14 cellular contexts compared by ENCODE assay signal in the genomic region with DNA sequence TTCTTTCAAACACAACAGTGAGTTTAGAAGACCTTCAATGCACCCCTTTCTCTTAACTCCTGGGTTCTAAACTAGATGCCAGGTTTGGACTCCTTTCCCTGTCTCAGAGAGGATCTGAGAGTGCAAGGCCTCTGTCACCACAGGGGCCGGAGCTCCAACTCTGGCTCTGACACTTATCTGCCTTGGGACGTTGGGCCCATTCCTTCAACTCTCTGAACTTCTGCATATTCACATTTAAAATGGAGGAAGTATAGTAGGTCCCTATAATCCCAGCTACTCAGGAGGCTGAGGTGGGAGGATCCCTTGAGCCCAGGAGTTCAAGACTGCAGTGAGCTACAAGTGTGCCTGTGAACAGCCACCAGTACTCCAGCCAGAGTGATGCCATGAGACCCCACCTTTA. TPM values are rescaled to one million over a fixed set of nuclear protein-coding genes. Genes with fewer than 3 reads are reported as not detected.
A peak's percentile ranks its signal among the peaks of the same experiment; 100 is the strongest.
DNase-seq lines count a peak whose midpoint lies in the region; ATAC-seq and TF ChIP-seq lines count a peak whose summit lies in the region.
"Had no signal": no experiment of that assay in that cellular context is flagged by ENCODE, and none has a peak within 500 bp of the region (broad histone marks: within the 10 kb centered on the region; RNA-seq: fewer than 3 reads in every experiment).

No MANE protein-coding gene starts in this region.

- H3K27me3 Mint-ChIP-seq in activated B cell treated with CpG ODN at 0.5 μM for 24 hours (no peaks in the 10 kb centered on the region), glutamatergic neuron (ENCODE audit: unreplicated experiment) (peaks cover 7% of the 10 kb centered on the region)

- TF ChIP-seq CTCF in activated B cell treated with CpG ODN at 0.5 μM for 24 hours (IDR thresholded peaks at IDR 0.05) = no peak
- no peak for TF ChIP-seq CTCF in glutamatergic neuron (IDR thresholded peaks at IDR 0.05; ENCODE audit: partially characterized antibody, unreplicated experiment)
- no peak for TF ChIP-seq CTCF in GM20000 (IDR thresholded peaks at IDR 0.05; ENCODE audit: extremely low read depth, missing control alignments)

- CTCF ChIA-PET in activated B cell treated with CpG ODN at 0.5 μM for 24 hours (lab: Charles Lee) = interaction anchor here (1.3 kb wide), 1 partner anchor 214 kb away, joined by 5 read pairs; no protein-coding TSS in a partner anchor

- DNase-seq in activated B cell treated with CpG ODN at 0.5 μM for 24 hours (no peak), glutamatergic neuron (no peak), GM20000 (ENCODE audit: low spot score) (no peak)
- DNase-seq: activated CD4-positive, CD25-positive, alpha-beta regulatory T cell; activated T-cell treated with anti-CD3 and anti-CD28 coated beads, Interleukin-2, amount 50 U/mL, for 4 hours; H7; NCI-H446; stimulated activated naive CD4-positive, alpha-beta T cell treated with Interleukin-2 at 50 U/mL for 16 hours had no signal

- peak overlapping the region; percentile 96 for H3K27ac ChIP-seq in ACC112 (ENCODE audit: low read depth, low read length)
- H3K27ac ChIP-seq in skin epidermis = peak overlapping the region in 16 of 21 experiments; percentile 15 to 89 (median 73)

- H2AFZ ChIP-seq in ACC112 (ENCODE audit: low read length, unreplicated experiment) = no peak overlapping the region

- no peaks in the 10 kb centered on the region for H3K9me3 Mint-ChIP-seq in activated B cell treated with CpG ODN at 0.5 μM for 24 hours
- H3K9me3 Mint-ChIP-seq in glutamatergic neuron (ENCODE audit: unreplicated experiment) = peaks cover 3% of the 10 kb centered on the region
- H3K9me3 Mint-ChIP-seq: activated T-cell treated with anti-CD3 and anti-CD28 coated beads, Interleukin-2, amount 50 U/mL, for 4 hours had no signal

- H3K27me3 ChIP-seq in ACC112 (ENCODE audit: insufficient read depth, low read length) = no peaks in the 10 kb centered on the region
- H3K27me3 ChIP-seq: dorsolateral prefrontal cortex had no signal

- no peaks in the 10 kb centered on the region for H3K36me3 ChIP-seq in ACC112 (ENCODE audit: insufficient read depth, low read length)

- no peak overlapping the region; the same call in 1 of the 2 replicates for H3K4me3 ChIP-seq in ACC112 (ENCODE audit: low read depth, low read length)
- H3K4me3 ChIP-seq in skin epidermis = no peak overlapping the region
- H3K4me3 ChIP-seq: dorsolateral prefrontal cortex had no signal

- POLR2A ChIA-PET in activated B cell treated with CpG ODN at 0.5 μM for 24 hours (lab: Charles Lee) = no interaction called here

- H3K4me3 Mint-ChIP-seq in activated B cell treated with CpG ODN at 0.5 μM for 24 hours = no peak overlapping the region
- peak overlapping the region; percentile 39 for H3K4me3 Mint-ChIP-seq in glutamatergic neuron (ENCODE audit: unreplicated experiment)
- H3K4me3 Mint-ChIP-seq: activated T-cell treated with anti-CD3 and anti-CD28 coated beads, Interleukin-2, amount 50 U/mL, for 4 hours had no signal

- no peak for ATAC-seq in activated B cell treated with CpG ODN at 0.5 μM for 24 hours (ENCODE audit: low read depth)
- ATAC-seq in activated CD4-positive, CD25-positive, alpha-beta regulatory T cell treated with anti-CD3 and anti-CD28 coated beads, Interleukin-2, amount 50 U/mL, for 24 hours = no peak
- ATAC-seq in GM21367 (IDR thresholded peaks at IDR 0.05; ENCODE audit: unreplicated experiment) = no peak
- no peak for ATAC-seq in HG03025 (IDR thresholded peaks at IDR 0.05; ENCODE audit: low FRiP score, unreplicated experiment)
- ATAC-seq: activated T-cell treated with anti-CD3 and anti-CD28 coated beads, Interleukin-2, amount 50 U/mL, for 4 hours had no signal

- H3K27ac Mint-ChIP-seq in activated B cell treated with CpG ODN at 0.5 μM for 24 hours (peak overlapping the region; percentile 51), glutamatergic neuron (ENCODE audit: unreplicated experiment) (peak overlapping the region; percentile 8)

- intact Hi-C loops in activated B cell treated with CpG ODN at 0.5 μM for 24 hours (cut with micrococcal nuclease) = no loop called here

- peaks cover 43% of the 10 kb centered on the region for H3K4me1 ChIP-seq in ACC112 (ENCODE audit: control insufficient read depth, insufficient read depth, low read length, unreplicated experiment)

- no peaks in the 10 kb centered on the region for H3K79me2 ChIP-seq in ACC112 (ENCODE audit: control insufficient read depth, insufficient read depth, low read length, unreplicated experiment)

- H3K4me1 Mint-ChIP-seq in activated B cell treated with CpG ODN at 0.5 μM for 24 hours (no peaks in the 10 kb centered on the region), glutamatergic neuron (ENCODE audit: low read depth, unreplicated experiment) (peaks cover 23% of the 10 kb centered on the region)

- H3K36me3 Mint-ChIP-seq in activated B cell treated with CpG ODN at 0.5 μM for 24 hours (ENCODE audit: low read depth) = peaks cover 80% of the 10 kb centered on the region
- no peaks in the 10 kb centered on the region for H3K36me3 Mint-ChIP-seq in glutamatergic neuron (ENCODE audit: unreplicated experiment)

RNA-seq across cellular contexts. Expression of a gene that starts 44.1 kb away (rescaled TPM):
- total RNA-seq in activated B cell treated with CpG ODN at 0.5 μM for 24 hours (56.7 and 62.1 TPM in 2 replicates), glutamatergic neuron (ENCODE audit: unreplicated experiment) (0.88 TPM)

Comparison
In these comparisons a context has a peak if more than half of its experiments do, and no peak if none do; other contexts are left out.
1. RNA of a gene that starts 44.1 kb away (total RNA-seq): 56.7 to 62.1 TPM in activated B cell treated with CpG ODN at 0.5 μM for 24 hours; 0.88 TPM in glutamatergic neuron (single experiment); every median in the first group is over 10 times any median in the second.